14 cellular contexts compared by ENCODE assay signal in the genomic region with DNA sequence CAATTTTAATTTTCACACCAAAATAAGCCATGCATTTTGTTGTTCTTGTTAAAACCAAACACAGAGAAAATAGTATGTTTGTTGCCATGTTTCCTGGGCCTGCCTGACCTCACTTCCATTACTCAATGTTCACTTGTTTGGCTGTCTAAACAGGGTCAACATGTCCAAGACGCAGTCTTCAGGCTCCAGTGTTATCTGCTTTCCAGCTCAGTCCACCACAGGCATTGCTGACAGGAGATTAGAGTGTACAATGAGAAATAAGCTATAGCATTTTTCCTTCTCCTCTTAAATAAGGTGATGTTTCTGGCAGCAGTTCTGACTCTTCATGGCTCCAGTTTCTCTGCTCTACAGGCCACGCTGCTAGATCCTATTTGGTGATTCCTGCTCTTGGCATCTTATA.
DNase-seq lines count a peak whose midpoint lies in the region; ATAC-seq and TF ChIP-seq lines count a peak whose summit lies in the region.
"Had no signal": no experiment of that assay in that cellular context is flagged by ENCODE, and none has a peak within 500 bp of the region (broad histone marks: within the 10 kb centered on the region; RNA-seq: fewer than 3 reads in every experiment).

No MANE protein-coding gene starts in this region.

- no peaks in the 10 kb centered on the region for H3K79me2 ChIP-seq in PC-9 (ENCODE audit: low read depth)

- POLR2A ChIA-PET in PC-9 (lab: Charles Lee; ENCODE audit: unreplicated experiment): no interaction called here

- H3K36me3 ChIP-seq in PC-9 (ENCODE audit: low read depth): no peaks in the 10 kb centered on the region
- H3K36me3 ChIP-seq in left ventricle myocardium inferior: no peaks in the 10 kb centered on the region
- H3K36me3 ChIP-seq: BLaER1 treated with 17β-estradiol and CSF1 and Interleukin-3, amounts not matched to agents 10 nM and 100 nM; HAP-1 had no signal

- peaks cover 5% of the 10 kb centered on the region; the same call in 1 of the 2 replicates for H3K9me3 Mint-ChIP-seq in HFFc6
- H3K9me3 Mint-ChIP-seq in activated CD8-positive, alpha-beta memory T cell treated with anti-CD3 and anti-CD28 coated beads, Interleukin-2, amount 10 ng/mL, durations not matched to agents 7 days and 5 days (ENCODE audit: low read depth): no peaks in the 10 kb centered on the region
- H3K9me3 Mint-ChIP-seq in nephron progenitor cell: peaks cover 6% of the 10 kb centered on the region

- BruUV-seq in PC-9 (replicated peaks; lab: Mats Ljungman, UMichigan): no TSS peak

- H3K36me3 Mint-ChIP-seq in HFFc6 (ENCODE audit: low read depth) (peaks cover 12% of the 10 kb centered on the region), nephron progenitor cell (ENCODE audit: low read depth) (no peaks in the 10 kb centered on the region)
- no peaks in the 10 kb centered on the region for H3K36me3 Mint-ChIP-seq in activated CD8-positive, alpha-beta memory T cell treated with anti-CD3 and anti-CD28 coated beads, Interleukin-2, amount 10 ng/mL, durations not matched to agents 7 days and 5 days
- H3K36me3 Mint-ChIP-seq: CD8-positive, alpha-beta T cell had no signal

- CTCF ChIA-PET in PC-9 (lab: Charles Lee): no interaction called here
- CTCF ChIA-PET in activated CD8-positive, alpha-beta memory T cell treated with anti-CD3 and anti-CD28 coated beads, Interleukin-2, amount 10 ng/mL, durations not matched to agents 7 days and 5 days (lab: Charles Lee): no interaction called here

- DNase-seq in HFFc6 (no peak), PC-9 (no peak), astrocyte of the hippocampus (ENCODE audit: low read depth, low spot score) (peak; percentile 7), left ventricle myocardium inferior (no peak), nephron progenitor cell (no peak)
- no peak for DNase-seq in activated CD8-positive, alpha-beta memory T cell treated with anti-CD3 and anti-CD28 coated beads, Interleukin-2, amount 10 ng/mL, durations not matched to agents 7 days and 5 days
- DNase-seq: Calu3; CD8-positive, alpha-beta T cell; DMS79 treated with DMSO at 0.1 percent for 48 hours; GF-D8; IMR-90 had no signal

- H3K4me1 Mint-ChIP-seq in HFFc6 (ENCODE audit: low read depth) (peaks cover 29% of the 10 kb centered on the region), nephron progenitor cell (no peaks in the 10 kb centered on the region)
- no peaks in the 10 kb centered on the region for H3K4me1 Mint-ChIP-seq in activated CD8-positive, alpha-beta memory T cell treated with anti-CD3 and anti-CD28 coated beads, Interleukin-2, amount 10 ng/mL, durations not matched to agents 7 days and 5 days
- H3K4me1 Mint-ChIP-seq: B cell had no signal

- no peaks in the 10 kb centered on the region for H3K9me2 ChIP-seq in PC-9 (ENCODE audit: insufficient read depth)

- H3K4me2 ChIP-seq in PC-9: no peak overlapping the region
- H3K4me2 ChIP-seq: BLaER1 treated with 17β-estradiol and CSF1 and Interleukin-3, amounts not matched to agents 10 nM and 100 nM had no signal

- H3K27me3 ChIP-seq in PC-9 (ENCODE audit: insufficient read depth, low read depth) (no peaks in the 10 kb centered on the region), left ventricle myocardium inferior (ENCODE audit: low read depth) (no peaks in the 10 kb centered on the region)
- H3K27me3 ChIP-seq: BLaER1 treated with 17β-estradiol and CSF1 and Interleukin-3, amounts not matched to agents 10 nM and 100 nM had no signal

- TF ChIP-seq CTCF in HFFc6 (IDR thresholded peaks at IDR 0.05) (no peak), PC-9 (conservative IDR thresholded peaks at IDR 0.05) (no peak), left ventricle myocardium inferior (IDR thresholded peaks at IDR 0.05; ENCODE audit: borderline replicate concordance) (no peak), nephron progenitor cell (IDR thresholded peaks at IDR 0.05) (no peak)

- H3K4me3 Mint-ChIP-seq in HFFc6 (no peak overlapping the region), nephron progenitor cell (no peak overlapping the region)
- H3K4me3 Mint-ChIP-seq in activated CD8-positive, alpha-beta memory T cell treated with anti-CD3 and anti-CD28 coated beads, Interleukin-2, amount 10 ng/mL, durations not matched to agents 7 days and 5 days: no peak overlapping the region
- H3K4me3 Mint-ChIP-seq: B cell; CD8-positive, alpha-beta T cell had no signal

- H2AFZ ChIP-seq in PC-9: peak overlapping the region; percentile 49; the same call in 1 of the 2 replicates

- H3K27ac Mint-ChIP-seq in HFFc6: peak overlapping the region; percentile 52; the same call in 1 of the 2 replicates
- H3K27ac Mint-ChIP-seq in activated CD8-positive, alpha-beta memory T cell treated with anti-CD3 and anti-CD28 coated beads, Interleukin-2, amount 10 ng/mL, durations not matched to agents 7 days and 5 days: no peak overlapping the region
- no peak overlapping the region for H3K27ac Mint-ChIP-seq in nephron progenitor cell
- H3K27ac Mint-ChIP-seq: B cell; CD8-positive, alpha-beta T cell had no signal

- H3K9me3 ChIP-seq in PC-9 (ENCODE audit: insufficient read depth, low read depth) (no peaks in the 10 kb centered on the region), left ventricle myocardium inferior (replicated peaks) (peaks cover 10% of the 10 kb centered on the region)
- H3K9me3 ChIP-seq: BLaER1 treated with 17β-estradiol and CSF1 and Interleukin-3, amounts not matched to agents 10 nM and 100 nM; HAP-1 had no signal

- no peaks in the 10 kb centered on the region for H3K4me1 ChIP-seq in PC-9 (replicated peaks; ENCODE audit: insufficient read depth)
- H3K4me1 ChIP-seq in left ventricle myocardium inferior: no peaks in the 10 kb centered on the region
- H3K4me1 ChIP-seq: BLaER1 treated with 17β-estradiol and CSF1 and Interleukin-3, amounts not matched to agents 10 nM and 100 nM; HAP-1 had no signal

- H3F3A ChIP-seq in PC-9 (ENCODE audit: insufficient read depth, low read depth): no peaks in the 10 kb centered on the region

- H3K4me3 ChIP-seq in PC-9: no peak overlapping the region
- no peak overlapping the region for H3K4me3 ChIP-seq in left ventricle myocardium inferior
- H3K4me3 ChIP-seq: BLaER1 treated with 17β-estradiol and CSF1 and Interleukin-3, amounts not matched to agents 10 nM and 100 nM; HAP-1 had no signal

- intact Hi-C loops in PC-9 (cut with micrococcal nuclease; ENCODE audit: unreplicated experiment) (no loop called here), left ventricle myocardium inferior (cut with micrococcal nuclease) (no loop called here)

- H3K27me3 Mint-ChIP-seq in HFFc6 (ENCODE audit: insufficient read depth) (no peaks in the 10 kb centered on the region; the same call in 1 of the 2 replicates), nephron progenitor cell (ENCODE audit: low read depth, poor library complexity) (no peaks in the 10 kb centered on the region)
- H3K27me3 Mint-ChIP-seq in activated CD8-positive, alpha-beta memory T cell treated with anti-CD3 and anti-CD28 coated beads, Interleukin-2, amount 10 ng/mL, durations not matched to agents 7 days and 5 days: no peaks in the 10 kb centered on the region
- H3K27me3 Mint-ChIP-seq: B cell had no signal

- H3K27ac ChIP-seq in PC-9 (no peak overlapping the region), left ventricle myocardium inferior (replicated peaks) (no peak overlapping the region)
- H3K27ac ChIP-seq: BLaER1 treated with 17β-estradiol and CSF1 and Interleukin-3, amounts not matched to agents 10 nM and 100 nM had no signal

- no peaks in the 10 kb centered on the region for H4K20me1 ChIP-seq in PC-9 (ENCODE audit: insufficient read depth)
- H4K20me1 ChIP-seq: BLaER1 treated with 17β-estradiol and CSF1 and Interleukin-3, amounts not matched to agents 10 nM and 100 nM had no signal

- no peak for ATAC-seq in activated CD8-positive, alpha-beta memory T cell treated with anti-CD3 and anti-CD28 coated beads, Interleukin-2, amount 10 ng/mL, durations not matched to agents 7 days and 5 days
- ATAC-seq: CD8-positive, alpha-beta T cell had no signal
